Comparison of ENCODE assay signal across 14 cellular contexts in the genomic region with DNA sequence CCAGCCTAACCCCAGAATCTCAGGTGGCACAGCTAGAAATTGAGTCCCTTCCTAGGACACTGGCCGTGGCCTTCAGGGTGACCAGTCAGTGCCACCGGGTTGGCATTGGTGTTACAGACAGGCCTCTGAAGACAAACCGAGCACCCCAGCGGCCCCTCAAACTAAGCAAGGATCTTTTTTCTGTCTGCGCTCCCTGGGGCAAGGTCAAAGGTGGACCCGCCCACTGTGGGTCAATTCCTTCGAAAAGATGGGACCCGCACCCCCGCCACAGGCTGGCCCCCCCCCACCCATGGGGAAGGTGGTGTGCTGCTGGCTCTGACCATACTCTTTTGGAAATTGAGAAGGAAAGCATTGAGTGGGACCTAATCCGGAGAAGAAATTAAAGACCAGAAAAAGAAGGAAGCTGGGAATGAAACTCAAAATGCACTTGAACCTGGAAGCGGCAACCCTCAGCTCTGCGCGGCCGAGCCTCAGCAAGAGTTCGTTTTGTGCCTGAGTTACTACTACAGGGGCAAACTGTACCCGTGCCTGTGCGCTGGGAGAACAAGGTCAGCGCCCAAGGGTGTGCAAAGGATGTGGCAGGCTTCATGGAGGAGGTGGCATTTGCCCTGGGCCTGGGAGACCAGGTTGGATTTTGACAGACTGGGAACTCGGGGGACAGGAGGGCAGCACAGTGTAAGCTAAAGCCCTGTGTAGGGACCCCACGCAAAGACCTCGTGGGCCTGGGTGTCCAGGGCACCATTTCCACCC. TPM values are rescaled to one million over a fixed set of nuclear protein-coding genes. Genes with fewer than 3 reads are reported as not detected.
DNase-seq lines count a peak whose midpoint lies in the region; ATAC-seq and TF ChIP-seq lines count a peak whose summit lies in the region.
"Had no signal": no experiment of that assay in that cellular context is flagged by ENCODE, and none has a peak within 500 bp of the region (broad histone marks: within the 10 kb centered on the region; RNA-seq: fewer than 3 reads in every experiment).

No MANE protein-coding gene starts in this region.

- H3K4me3 ChIP-seq in H7 (ENCODE audit: insufficient read depth, low read depth, low read length), result no peak overlapping the region

- no peaks in the 10 kb centered on the region for H3K9me3 Mint-ChIP-seq in brain
- H3K9me3 Mint-ChIP-seq in stimulated activated memory B cell treated with anti-CD40 and anti-IgM and Interleukin-4, amounts not matched to agents 10 μg/mL and 1 μg/mL and 100 μg/mL, for 72 hours, result no peaks in the 10 kb centered on the region

- H3K4me1 Mint-ChIP-seq in brain, result peaks cover 4% of the 10 kb centered on the region
- H3K4me1 Mint-ChIP-seq in stimulated activated memory B cell treated with anti-CD40 and anti-IgM and Interleukin-4, amounts not matched to agents 10 μg/mL and 1 μg/mL and 100 μg/mL, for 72 hours, result peaks cover 34% of the 10 kb centered on the region

- H3K27ac Mint-ChIP-seq in brain, result peak overlapping the region in 3 of 5 experiments; percentile 22 to 78 (median 46)
- peak overlapping the region; percentile 64 for H3K27ac Mint-ChIP-seq in stimulated activated memory B cell treated with anti-CD40 and anti-IgM and Interleukin-4, amounts not matched to agents 10 μg/mL and 1 μg/mL and 100 μg/mL, for 72 hours

- no peak overlapping the region for H3K4me3 Mint-ChIP-seq in brain
- H3K4me3 Mint-ChIP-seq in stimulated activated memory B cell treated with anti-CD40 and anti-IgM and Interleukin-4, amounts not matched to agents 10 μg/mL and 1 μg/mL and 100 μg/mL, for 72 hours, result no peak overlapping the region

- H3K36me3 Mint-ChIP-seq in brain, result peaks cover 17% of the 10 kb centered on the region
- peaks cover 41% of the 10 kb centered on the region for H3K36me3 Mint-ChIP-seq in stimulated activated memory B cell treated with anti-CD40 and anti-IgM and Interleukin-4, amounts not matched to agents 10 μg/mL and 1 μg/mL and 100 μg/mL, for 72 hours

- peaks cover 4% of the 10 kb centered on the region for H3K27me3 Mint-ChIP-seq in brain
- no peaks in the 10 kb centered on the region for H3K27me3 Mint-ChIP-seq in stimulated activated memory B cell treated with anti-CD40 and anti-IgM and Interleukin-4, amounts not matched to agents 10 μg/mL and 1 μg/mL and 100 μg/mL, for 72 hours

- H3K36me3 ChIP-seq in H7 (replicated peaks; ENCODE audit: control insufficient read depth, insufficient read depth, low read length), result peaks cover 3% of the 10 kb centered on the region; the same call in 1 of the 2 replicates

- no peaks in the 10 kb centered on the region for H3K27me3 ChIP-seq in H7 (ENCODE audit: control insufficient read depth, insufficient read depth, low read length)

- peak; percentile 59 for DNase-seq in Right ventricle myocardium inferior (ENCODE audit: missing footprints)
- no peak for DNase-seq in Right ventricle myocardium superior
- DNase-seq in H7, result peak; percentile 51
- no peak for DNase-seq in midbrain (lab: John Stamatoyannopoulos, UW)
- no peak for DNase-seq in NCI-H1092 treated with DMSO at 0.1 percent for 48 hours (lab: John Stamatoyannopoulos, UW)
- DNase-seq in NCI-H187 treated with DMSO at 0.1 percent for 48 hours (lab: John Stamatoyannopoulos, UW), result no peak
- DNase-seq: kidney glomerular epithelial cell, NCI-H2029 treated with DMSO at 0.1 percent for 48 hours, NCI-H510A, SHP77, T-helper 2 cell had no signal

- ATAC-seq in Right ventricle myocardium inferior (no peak), Right ventricle myocardium superior (ENCODE audit: poor library complexity) (no peak)
- no peak for ATAC-seq in stimulated activated memory B cell treated with anti-CD40 and anti-IgM and Interleukin-4, amounts not matched to agents 10 μg/mL and 1 μg/mL and 100 μg/mL, for 72 hours

- intact Hi-C loops in Right ventricle myocardium inferior (cut with DNase I), result no loop called here
- intact Hi-C loops in Right ventricle myocardium superior (cut with DNase I), result no loop called here

- no peak for TF ChIP-seq CTCF in brain (conservative IDR thresholded peaks at IDR 0.05)

RNA-seq across cellular contexts. Expression of a gene that starts 20.4 kb away (rescaled TPM):
- total RNA-seq in Right ventricle myocardium inferior (77.0 TPM), Right ventricle myocardium superior (57.2 TPM)
- total RNA-seq in H7 (2014; rRNA removed; shearing (Covaris generic)), result 77.1 and 82.2 TPM in 2 replicates
- polyA plus RNA-seq in brain (ENCODE audit: insufficient read depth, low read depth, low replicate concordance), result 30.3 TPM
- total RNA-seq: IMR-90 had no signal

RNA-seq across cellular contexts. Expression of a gene that starts 22.4 kb away (rescaled TPM):
- total RNA-seq in Right ventricle myocardium inferior, result 4.3 TPM
- 1.6 TPM for total RNA-seq in Right ventricle myocardium superior
- total RNA-seq in H7 (2014; rRNA removed; shearing (Covaris generic)), result 0.67 and 3.3 TPM in 2 replicates
- polyA plus RNA-seq in brain (ENCODE audit: insufficient read depth, low read depth, low replicate concordance), result 0.92 TPM
- total RNA-seq: IMR-90 had no signal
- polyA plus RNA-seq: IMR-90 had no signal

RNA-seq across cellular contexts. Expression of a gene that starts 38.0 kb away (rescaled TPM):
- total RNA-seq in Right ventricle myocardium inferior, result not detected
- total RNA-seq in Right ventricle myocardium superior, result not detected
- not detected in 2 replicates for total RNA-seq in H7 (2014; rRNA removed; shearing (Covaris generic))
- not detected for polyA plus RNA-seq in brain (ENCODE audit: insufficient read depth, low read depth, low replicate concordance)
- total RNA-seq: IMR-90 had no signal
- polyA plus RNA-seq: IMR-90 had no signal

Comparison
In these comparisons a context has a peak if more than half of its experiments do, and no peak if none do; other contexts are left out.
1. DNase-seq: peak in Right ventricle myocardium inferior (single experiment) and H7 (single experiment); none in Right ventricle myocardium superior (single experiment), midbrain (single experiment), NCI-H1092 treated with DMSO at 0.1 percent for 48 hours (single experiment) and NCI-H187 treated with DMSO at 0.1 percent for 48 hours (single experiment).